In genomic region chr3:36957862-36958686, GRCh38 we compare ENCODE assay signal across 9 cellular contexts. TPM values are rescaled to one million over a fixed set of nuclear protein-coding genes. Genes with fewer than 3 reads are reported as not detected.
DNase-seq lines count a peak whose midpoint lies in the region; TF ChIP-seq lines count a peak whose summit lies in the region.
"Had no signal": no experiment of that assay in that cellular context is flagged by ENCODE, and none has a peak within 500 bp of the region (broad histone marks: within the 10 kb centered on the region; RNA-seq: fewer than 3 reads in every experiment).

No MANE protein-coding gene starts in this region.

- H3K4me1 ChIP-seq in Caco-2 (peaks cover 25% of the 10 kb centered on the region), mammary epithelial cell (ENCODE audit: insufficient read depth, low read length) (peaks cover 17% of the 10 kb centered on the region)

- H3K27ac ChIP-seq in mammary epithelial cell (ENCODE audit: insufficient read depth, low read depth, low read length) (peak overlapping the region; percentile 99), neural cell (ENCODE audit: low read length) (peak overlapping the region; percentile 29)
- H3K27ac ChIP-seq: spleen had no signal

- CTCF ChIA-PET in Caco-2 (lab: Charles Lee) (interaction anchor here (0.5 to 2.3 kb wide), 17 partner anchors 10 to 227 kb away, joined by 3 to 75 read pairs (median 4); partner anchors contain the start of genes EPM2AIP1, MLH1 and TRANK1), mammary epithelial cell (lab: Charles Lee; ENCODE audit: low non-redundant PET) (interaction anchor here (0.6 to 1.7 kb wide), 7 partner anchors 12 to 217 kb away, joined by 3 to 40 read pairs (median 4); partner anchors contain the start of genes EPM2AIP1 and MLH1)

- H3K4me2 ChIP-seq in mammary epithelial cell (ENCODE audit: insufficient read depth, low read depth, low read length) (peak overlapping the region; percentile 87), neural cell (ENCODE audit: low read length) (peak overlapping the region; percentile 27)

- no peak for TF ChIP-seq RAD21 in neural cell (conservative IDR thresholded peaks at IDR 0.05)

- peak overlapping the region; percentile 91 for H3K27ac Mint-ChIP-seq in Caco-2 (ENCODE audit: unreplicated experiment)

- H3K4me3 ChIP-seq in Caco-2 (ENCODE audit: low read depth, low read length) = peak overlapping the region; percentile 4; the same call in 1 of the 2 replicates
- peak overlapping the region; percentile 17 to 45 (median 32) for H3K4me3 ChIP-seq in mammary epithelial cell (replicated peaks in 1 of 3; ENCODE audit: insufficient read depth in 1 of 3, low read depth in 2 of 3, low read length in 3 of 3)
- no peak overlapping the region for H3K4me3 ChIP-seq in neural cell (ENCODE audit: low read length)
- H3K4me3 ChIP-seq: spleen had no signal

- no peaks in the 10 kb centered on the region for H3K27me3 Mint-ChIP-seq in Caco-2 (ENCODE audit: insufficient read depth, unreplicated experiment)

- no peak overlapping the region for H2AFZ ChIP-seq in mammary epithelial cell (ENCODE audit: low read depth, low read length)
- H2AFZ ChIP-seq in neural cell (ENCODE audit: low read depth, low read length) = no peak overlapping the region

- dilution Hi-C loops in mammary epithelial cell (cut with HindIII; ENCODE audit: low sequenced_read_pairs) = no loop called here

- no peaks in the 10 kb centered on the region for H3K9me3 Mint-ChIP-seq in Caco-2 (ENCODE audit: unreplicated experiment)

- peak overlapping the region; percentile 95 for H3K9ac ChIP-seq in mammary epithelial cell (ENCODE audit: insufficient read depth, low read length)
- H3K9ac ChIP-seq in neural cell (ENCODE audit: low read length) = no peak overlapping the region

- H3K4me3 Mint-ChIP-seq in Caco-2 (ENCODE audit: unreplicated experiment) = peak overlapping the region; percentile 70

- no peaks in the 10 kb centered on the region for H4K20me1 ChIP-seq in mammary epithelial cell (ENCODE audit: insufficient read depth, low read length)
- H4K20me1 ChIP-seq in neural cell (ENCODE audit: insufficient read depth) = no peaks in the 10 kb centered on the region

- DNase-seq in Caco-2 (no peak), LoVo (ENCODE audit: low spot score) (peak; percentile 21), mammary epithelial cell (peak; percentile 95), amygdala (lab: John Stamatoyannopoulos, UW) (no peak), posterior cingulate gyrus (no peak), GM20000 (ENCODE audit: low spot score) (no peak), NCI-H524 (lab: John Stamatoyannopoulos, UW) (no peak)

- H3K9me3 ChIP-seq in Caco-2 = no peaks in the 10 kb centered on the region
- H3K9me3 ChIP-seq in mammary epithelial cell (replicated peaks; ENCODE audit: insufficient read depth, low read length) = no peaks in the 10 kb centered on the region
- H3K9me3 ChIP-seq in neural cell (ENCODE audit: low read length) = no peaks in the 10 kb centered on the region
- H3K9me3 ChIP-seq: spleen had no signal

- peaks cover 7% of the 10 kb centered on the region for H3K36me3 Mint-ChIP-seq in Caco-2 (ENCODE audit: insufficient read depth, unreplicated experiment)

- no TSS peak for BruUV-seq in Caco-2 (replicated peaks; lab: Mats Ljungman, UMichigan)
- BruUV-seq in mammary epithelial cell (replicated peaks; lab: Mats Ljungman, UMichigan) = TSS peak; percentile 97

- TF ChIP-seq EP300 in neural cell (conservative IDR thresholded peaks at IDR 0.05; ENCODE audit: poor library complexity, severe bottlenecking) = peak; percentile 33

- H3K79me2 ChIP-seq in mammary epithelial cell (ENCODE audit: insufficient read depth, low read length) (no peaks in the 10 kb centered on the region), neural cell (replicated peaks; ENCODE audit: insufficient read depth, low read length) (no peaks in the 10 kb centered on the region)

- TF ChIP-seq CTCF in Caco-2 (IDR thresholded peaks at IDR 0.05; ENCODE audit: insufficient read depth in 1 of 2, low read depth in 1 of 2, low read length in 1 of 2, severe bottlenecking in 1 of 2, unreplicated experiment in 1 of 2) (no peak), mammary epithelial cell (conservative IDR thresholded peaks at IDR 0.05 in 1 of 2, IDR thresholded peaks at IDR 0.05 in 1 of 2; ENCODE audit: extremely low read depth in 1 of 2, insufficient read depth in 1 of 2, low read depth in 1 of 2, low read length in 2 of 2) (no peak), neural cell (IDR thresholded peaks at IDR 0.05; ENCODE audit: poor library complexity, severe bottlenecking) (no peak), GM20000 (IDR thresholded peaks at IDR 0.05; ENCODE audit: extremely low read depth, missing control alignments) (no peak)

- in situ Hi-C loops in mammary epithelial cell (cut with MboI; ENCODE audit: low sequenced_read_pairs in 2 of 2) = no loop called here

- intact Hi-C loops in Caco-2 (cut with micrococcal nuclease; ENCODE audit: unreplicated experiment) = loop anchor here (1.0 to 2.0 kb wide), 7 partner anchors 14 to 229 kb away; no protein-coding TSS in a partner anchor
- intact Hi-C loops in mammary epithelial cell (cut with micrococcal nuclease) = loop anchor here (1.0 kb wide), 6 partner anchors 54 to 255 kb away; no protein-coding TSS in a partner anchor
- intact Hi-C loops in posterior cingulate gyrus (cut with DNase I) = loop anchor here (2.0 to 5.0 kb wide), 2 partner anchors 51 to 229 kb away; no protein-coding TSS in a partner anchor

- no peaks in the 10 kb centered on the region for H3K27me3 ChIP-seq in Caco-2 (replicated peaks; ENCODE audit: control insufficient read depth, insufficient read depth, low read length)
- no peaks in the 10 kb centered on the region for H3K27me3 ChIP-seq in mammary epithelial cell (ENCODE audit: insufficient read depth, low read length)
- no peaks in the 10 kb centered on the region for H3K27me3 ChIP-seq in neural cell (ENCODE audit: insufficient read depth, low read depth, low read length)
- H3K27me3 ChIP-seq: spleen had no signal

- no peaks in the 10 kb centered on the region for H3K9me2 ChIP-seq in neural cell (ENCODE audit: insufficient read depth, low read length)

- H3K4me1 Mint-ChIP-seq in Caco-2 (ENCODE audit: low read depth, unreplicated experiment) = peaks cover 26% of the 10 kb centered on the region

- H3F3A ChIP-seq in neural cell (ENCODE audit: insufficient read depth, low read length, poor library complexity, severe bottlenecking) = no peaks in the 10 kb centered on the region

- POLR2A ChIA-PET in Caco-2 (lab: Charles Lee) = interaction anchor here (0.6 to 3.1 kb wide), 2 partner anchors 35 to 54 kb away, joined by 5 to 20 read pairs; partner anchors contain the start of genes EPM2AIP1 and MLH1

- H3K36me3 ChIP-seq in Caco-2 (ENCODE audit: control insufficient read depth, insufficient read depth, low read length) (no peaks in the 10 kb centered on the region), mammary epithelial cell (ENCODE audit: insufficient read depth, low read length) (no peaks in the 10 kb centered on the region), neural cell (ENCODE audit: insufficient read depth, low read length) (no peaks in the 10 kb centered on the region)
- H3K36me3 ChIP-seq: spleen had no signal

- 18% methylated on average over 3 of the region's 3 CpGs for WGBS in mammary epithelial cell (ENCODE audit: low coverage, missing lambda C conversion rate)

TF ChIP-seq in neural cell, 6 proteins besides CTCF, POLR2A, EP300 and RAD21:
- TF ChIP-seq MXI1 (conservative IDR thresholded peaks at IDR 0.05; ENCODE audit: poor library complexity, severe bottlenecking) (no peak), POLR2AphosphoS5 (IDR thresholded peaks at IDR 0.05) (no peak), SMC3 (conservative IDR thresholded peaks at IDR 0.05; ENCODE audit: poor library complexity) (no peak), REST (IDR thresholded peaks at IDR 0.05; ENCODE audit: borderline replicate concordance) (no peak), TAF1 (IDR thresholded peaks at IDR 0.05; ENCODE audit: low read depth) (no peak), EZH2 (IDR thresholded peaks at IDR 0.05; ENCODE audit: borderline replicate concordance, insufficient read depth, low read length, poor library complexity, severe bottlenecking) (no peak)

RNA-seq across cellular contexts. Expression of gene TRANK1, which starts 13.2 kb away (rescaled TPM):
- total RNA-seq in Caco-2 (2022) (4.3 and 5.0 TPM in 2 replicates), mammary epithelial cell (1 to 10 TPM; 1.4 to 3.0 TPM)
- polyA plus RNA-seq in mammary epithelial cell (0.09 TPM), neural cell (11.6 and 15.5 TPM in 2 replicates)
- polyA minus RNA-seq in mammary epithelial cell (not detected), neural cell (29.0 and 30.3 TPM in 2 replicates)

RNA-seq across cellular contexts. Expression of gene EPM2AIP1, which starts 34.9 kb away (rescaled TPM):
- total RNA-seq in Caco-2 (2022) = 12.2 and 18.7 TPM in 2 replicates
- 10 to 100 TPM; 10.8 to 16.5 TPM for total RNA-seq in mammary epithelial cell
- 3.7 TPM for polyA plus RNA-seq in mammary epithelial cell
- polyA minus RNA-seq in mammary epithelial cell = 4.1 TPM
- 38.1 and 41.4 TPM in 2 replicates for polyA plus RNA-seq in neural cell
- polyA minus RNA-seq in neural cell = 88.2 and 90.3 TPM in 2 replicates

RNA-seq across cellular contexts. Expression of gene MLH1, which starts 35.2 kb away (rescaled TPM):
- total RNA-seq in Caco-2 (2022) (49.6 and 51.0 TPM in 2 replicates), mammary epithelial cell (10 to 100 TPM; 28.3 to 41.8 TPM)
- polyA plus RNA-seq in mammary epithelial cell (36.8 TPM), neural cell (73.7 and 76.1 TPM in 2 replicates)
- polyA minus RNA-seq in mammary epithelial cell (164 TPM), neural cell (66.4 and 74.0 TPM in 2 replicates)

Comparison
In these comparisons a context has a peak if more than half of its experiments do, and no peak if none do; other contexts are left out.
1. DNase-seq: peak in LoVo (single experiment) and mammary epithelial cell (single experiment); none in Caco-2 (0 of 2), amygdala (0 of 56), posterior cingulate gyrus (0 of 10), GM20000 (single experiment) and NCI-H524 (0 of 2).